Comparison of ENCODE assay signal across 1 cellular context in genomic region chr5:10620346-10620745, GRCh38.
TF ChIP-seq lines count a peak whose summit lies in the region.

No MANE protein-coding gene starts in this region.

TF ChIP-seq in K562, 482 proteins besides CTCF, POLR2A, EP300 and RAD21 (continued from another document and continues in another):
- TF ChIP-seq IRF9 (tag; IDR thresholded peaks at IDR 0.05) (no peak), AFF4 (CRISPR knock-in tag; IDR thresholded peaks at IDR 0.05) (no peak), HDAC1 (IDR thresholded peaks at IDR 0.05) (peak in 1 of 2 experiments; percentile 96; a peak in 2 of 4 replicates), PHTF2 (CRISPR knock-in tag; IDR thresholded peaks at IDR 0.05) (no peak), KDM5B (IDR thresholded peaks at IDR 0.05; ENCODE audit: insufficient replicate concordance, low read depth, low read length) (no peak), MED1 (CRISPR knock-in tag; IDR thresholded peaks at IDR 0.05; ENCODE audit: borderline replicate concordance) (no peak), ZNF655 (CRISPR knock-in tag; IDR thresholded peaks at IDR 0.05) (no peak), CBFA2T3 (IDR thresholded peaks at IDR 0.05) (peak; percentile 92), ZNF24 (IDR thresholded peaks at IDR 0.05) (no peak), SMARCB1 (IDR thresholded peaks at IDR 0.05; ENCODE audit: insufficient read length, low read depth) (no peak), NCOR1 (IDR thresholded peaks at IDR 0.05) (peak; percentile 73), HNRNPH1 (optimal IDR thresholded peaks at IDR 0.05; ENCODE audit: low read depth, low read length) (no peak), STAT5A (IDR thresholded peaks at IDR 0.05; ENCODE audit: borderline replicate concordance, low read length) (peak; percentile 37; the same call in 1 of the 2 replicates), DPF2 (IDR thresholded peaks at IDR 0.05) (peak; percentile 38; the same call in 1 of the 2 replicates), ZC3H8 (IDR thresholded peaks at IDR 0.05) (no peak), OTX1 (CRISPR knock-in tag; IDR thresholded peaks at IDR 0.05) (no peak), ZFP91 (CRISPR knock-in tag; IDR thresholded peaks at IDR 0.05) (no peak), GABPB1 (CRISPR knock-in tag; IDR thresholded peaks at IDR 0.05) (no peak), ZNF165 (CRISPR knock-in tag; IDR thresholded peaks at IDR 0.05; ENCODE audit: borderline replicate concordance) (no peak), CBX5 (IDR thresholded peaks at IDR 0.05; ENCODE audit: borderline replicate concordance, low read depth) (no peak), MTA2 (IDR thresholded peaks at IDR 0.05; ENCODE audit: low read depth) (peak; percentile 83), RHOXF2B (CRISPR knock-in tag; conservative IDR thresholded peaks at IDR 0.05) (no peak), CGGBP1 (CRISPR knock-in tag; IDR thresholded peaks at IDR 0.05) (no peak), ARHGAP35 (IDR thresholded peaks at IDR 0.05; ENCODE audit: partially characterized antibody) (no peak), CCAR2 (IDR thresholded peaks at IDR 0.05; ENCODE audit: low read depth, low read length) (no peak), EWSR1 (IDR thresholded peaks at IDR 0.05; ENCODE audit: borderline replicate concordance, low read depth, partially characterized antibody) (no peak)
- TF ChIP-seq, protein P1, sequence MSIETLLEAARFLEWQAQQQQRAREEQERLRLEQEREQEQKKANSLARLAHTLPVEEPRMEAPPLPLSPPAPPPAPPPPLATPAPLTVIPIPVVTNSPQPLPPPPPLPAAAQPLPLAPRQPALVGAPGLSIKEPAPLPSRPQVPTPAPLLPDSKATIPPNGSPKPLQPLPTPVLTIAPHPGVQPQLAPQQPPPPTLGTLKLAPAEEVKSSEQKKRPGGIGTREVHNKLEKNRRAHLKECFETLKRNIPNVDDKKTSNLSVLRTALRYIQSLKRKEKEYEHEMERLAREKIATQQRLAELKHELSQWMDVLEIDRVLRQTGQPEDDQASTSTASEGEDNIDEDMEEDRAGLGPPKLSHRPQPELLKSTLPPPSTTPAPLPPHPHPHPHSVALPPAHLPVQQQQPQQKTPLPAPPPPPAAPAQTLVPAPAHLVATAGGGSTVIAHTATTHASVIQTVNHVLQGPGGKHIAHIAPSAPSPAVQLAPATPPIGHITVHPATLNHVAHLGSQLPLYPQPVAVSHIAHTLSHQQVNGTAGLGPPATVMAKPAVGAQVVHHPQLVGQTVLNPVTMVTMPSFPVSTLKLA (conservative IDR thresholded peaks at IDR 0.05), result peak in 1 of 2 experiments; percentile 29; a peak in 1 of 4 replicates
- TF ChIP-seq, protein P2, sequence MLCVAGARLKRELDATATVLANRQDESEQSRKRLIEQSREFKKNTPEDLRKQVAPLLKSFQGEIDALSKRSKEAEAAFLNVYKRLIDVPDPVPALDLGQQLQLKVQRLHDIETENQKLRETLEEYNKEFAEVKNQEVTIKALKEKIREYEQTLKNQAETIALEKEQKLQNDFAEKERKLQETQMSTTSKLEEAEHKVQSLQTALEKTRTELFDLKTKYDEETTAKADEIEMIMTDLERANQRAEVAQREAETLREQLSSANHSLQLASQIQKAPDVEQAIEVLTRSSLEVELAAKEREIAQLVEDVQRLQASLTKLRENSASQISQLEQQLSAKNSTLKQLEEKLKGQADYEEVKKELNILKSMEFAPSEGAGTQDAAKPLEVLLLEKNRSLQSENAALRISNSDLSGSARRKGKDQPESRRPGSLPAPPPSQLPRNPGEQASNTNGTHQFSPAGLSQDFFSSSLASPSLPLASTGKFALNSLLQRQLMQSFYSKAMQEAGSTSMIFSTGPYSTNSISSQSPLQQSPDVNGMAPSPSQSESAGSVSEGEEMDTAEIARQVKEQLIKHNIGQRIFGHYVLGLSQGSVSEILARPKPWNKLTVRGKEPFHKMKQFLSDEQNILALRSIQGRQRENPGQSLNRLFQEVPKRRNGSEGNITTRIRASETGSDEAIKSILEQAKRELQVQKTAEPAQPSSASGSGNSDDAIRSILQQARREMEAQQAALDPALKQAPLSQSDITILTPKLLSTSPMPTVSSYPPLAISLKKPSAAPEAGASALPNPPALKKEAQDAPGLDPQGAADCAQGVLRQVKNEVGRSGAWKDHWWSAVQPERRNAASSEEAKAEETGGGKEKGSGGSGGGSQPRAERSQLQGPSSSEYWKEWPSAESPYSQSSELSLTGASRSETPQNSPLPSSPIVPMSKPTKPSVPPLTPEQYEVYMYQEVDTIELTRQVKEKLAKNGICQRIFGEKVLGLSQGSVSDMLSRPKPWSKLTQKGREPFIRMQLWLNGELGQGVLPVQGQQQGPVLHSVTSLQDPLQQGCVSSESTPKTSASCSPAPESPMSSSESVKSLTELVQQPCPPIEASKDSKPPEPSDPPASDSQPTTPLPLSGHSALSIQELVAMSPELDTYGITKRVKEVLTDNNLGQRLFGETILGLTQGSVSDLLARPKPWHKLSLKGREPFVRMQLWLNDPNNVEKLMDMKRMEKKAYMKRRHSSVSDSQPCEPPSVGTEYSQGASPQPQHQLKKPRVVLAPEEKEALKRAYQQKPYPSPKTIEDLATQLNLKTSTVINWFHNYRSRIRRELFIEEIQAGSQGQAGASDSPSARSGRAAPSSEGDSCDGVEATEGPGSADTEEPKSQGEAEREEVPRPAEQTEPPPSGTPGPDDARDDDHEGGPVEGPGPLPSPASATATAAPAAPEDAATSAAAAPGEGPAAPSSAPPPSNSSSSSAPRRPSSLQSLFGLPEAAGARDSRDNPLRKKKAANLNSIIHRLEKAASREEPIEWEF (CRISPR knock-in tag; IDR thresholded peaks at IDR 0.05), result no peak
- TF ChIP-seq, protein P3, sequence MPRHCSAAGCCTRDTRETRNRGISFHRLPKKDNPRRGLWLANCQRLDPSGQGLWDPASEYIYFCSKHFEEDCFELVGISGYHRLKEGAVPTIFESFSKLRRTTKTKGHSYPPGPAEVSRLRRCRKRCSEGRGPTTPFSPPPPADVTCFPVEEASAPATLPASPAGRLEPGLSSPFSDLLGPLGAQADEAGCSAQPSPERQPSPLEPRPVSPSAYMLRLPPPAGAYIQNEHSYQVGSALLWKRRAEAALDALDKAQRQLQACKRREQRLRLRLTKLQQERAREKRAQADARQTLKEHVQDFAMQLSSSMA (CRISPR knock-in tag; IDR thresholded peaks at IDR 0.05), result no peak
- TF ChIP-seq, protein P4, sequence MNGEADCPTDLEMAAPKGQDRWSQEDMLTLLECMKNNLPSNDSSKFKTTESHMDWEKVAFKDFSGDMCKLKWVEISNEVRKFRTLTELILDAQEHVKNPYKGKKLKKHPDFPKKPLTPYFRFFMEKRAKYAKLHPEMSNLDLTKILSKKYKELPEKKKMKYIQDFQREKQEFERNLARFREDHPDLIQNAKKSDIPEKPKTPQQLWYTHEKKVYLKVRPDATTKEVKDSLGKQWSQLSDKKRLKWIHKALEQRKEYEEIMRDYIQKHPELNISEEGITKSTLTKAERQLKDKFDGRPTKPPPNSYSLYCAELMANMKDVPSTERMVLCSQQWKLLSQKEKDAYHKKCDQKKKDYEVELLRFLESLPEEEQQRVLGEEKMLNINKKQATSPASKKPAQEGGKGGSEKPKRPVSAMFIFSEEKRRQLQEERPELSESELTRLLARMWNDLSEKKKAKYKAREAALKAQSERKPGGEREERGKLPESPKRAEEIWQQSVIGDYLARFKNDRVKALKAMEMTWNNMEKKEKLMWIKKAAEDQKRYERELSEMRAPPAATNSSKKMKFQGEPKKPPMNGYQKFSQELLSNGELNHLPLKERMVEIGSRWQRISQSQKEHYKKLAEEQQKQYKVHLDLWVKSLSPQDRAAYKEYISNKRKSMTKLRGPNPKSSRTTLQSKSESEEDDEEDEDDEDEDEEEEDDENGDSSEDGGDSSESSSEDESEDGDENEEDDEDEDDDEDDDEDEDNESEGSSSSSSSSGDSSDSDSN (IDR thresholded peaks at IDR 0.05; ENCODE audit: borderline replicate concordance in 1 of 2, low read depth in 2 of 2, low read length in 2 of 2), result no peak
- TF ChIP-seq, protein P5, sequence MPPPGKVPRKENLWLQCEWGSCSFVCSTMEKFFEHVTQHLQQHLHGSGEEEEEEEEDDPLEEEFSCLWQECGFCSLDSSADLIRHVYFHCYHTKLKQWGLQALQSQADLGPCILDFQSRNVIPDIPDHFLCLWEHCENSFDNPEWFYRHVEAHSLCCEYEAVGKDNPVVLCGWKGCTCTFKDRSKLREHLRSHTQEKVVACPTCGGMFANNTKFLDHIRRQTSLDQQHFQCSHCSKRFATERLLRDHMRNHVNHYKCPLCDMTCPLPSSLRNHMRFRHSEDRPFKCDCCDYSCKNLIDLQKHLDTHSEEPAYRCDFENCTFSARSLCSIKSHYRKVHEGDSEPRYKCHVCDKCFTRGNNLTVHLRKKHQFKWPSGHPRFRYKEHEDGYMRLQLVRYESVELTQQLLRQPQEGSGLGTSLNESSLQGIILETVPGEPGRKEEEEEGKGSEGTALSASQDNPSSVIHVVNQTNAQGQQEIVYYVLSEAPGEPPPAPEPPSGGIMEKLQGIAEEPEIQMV (tag; conservative IDR thresholded peaks at IDR 0.05; ENCODE audit: low read depth), result no peak
